10 cellular contexts compared by ENCODE assay signal in genomic region chr4:11367371-11367770, GRCh38.
DNase-seq lines count a peak whose midpoint lies in the region; ATAC-seq and TF ChIP-seq lines count a peak whose summit lies in the region.
"Had no signal": no experiment of that assay in that cellular context is flagged by ENCODE, and none has a peak within 500 bp of the region (broad histone marks: within the 10 kb centered on the region; RNA-seq: fewer than 3 reads in every experiment).

No MANE protein-coding gene starts in this region.

- no peaks in the 10 kb centered on the region for H3K36me3 Mint-ChIP-seq in neural progenitor cell
- no peaks in the 10 kb centered on the region for H3K36me3 Mint-ChIP-seq in activated CD4-positive, alpha-beta T cell treated with anti-CD3 and anti-CD28 coated beads for 36 hours (ENCODE audit: low read depth)

- H3K27ac ChIP-seq in neural progenitor cell: no peak overlapping the region
- H3K27ac ChIP-seq: BLaER1 had no signal

- no peak overlapping the region for H3K9ac ChIP-seq in neural progenitor cell
- H3K9ac ChIP-seq: BLaER1 had no signal

- DNase-seq in Daoy (ENCODE audit: low read depth) (peak; percentile 3), NCI-H748 treated with DMSO at 0.1 percent for 48 hours (lab: John Stamatoyannopoulos, UW) (peak; percentile 7), fibroblast of the conjunctiva (ENCODE audit: low read depth) (peak; percentile 8), neural progenitor cell (ENCODE audit: low spot score) (peak; percentile 57), GDM1 (lab: John Stamatoyannopoulos, UW) (no peak)
- no peak for DNase-seq in activated CD4-positive, alpha-beta T cell treated with anti-CD3 and anti-CD28 coated beads for 36 hours
- DNase-seq in activated CD4-positive, CD25-positive, alpha-beta regulatory T cell treated with anti-CD3 and anti-CD28 coated beads, Interleukin-2, amount 50 U/mL, for 72 hours: no peak
- DNase-seq: RPMI8226 had no signal

- no peaks in the 10 kb centered on the region for H4K20me1 ChIP-seq in neural progenitor cell (ENCODE audit: low read depth)
- H4K20me1 ChIP-seq: BLaER1 had no signal

- H3K9me3 Mint-ChIP-seq in neural progenitor cell: peaks cover 6% of the 10 kb centered on the region
- no peaks in the 10 kb centered on the region for H3K9me3 Mint-ChIP-seq in activated CD4-positive, alpha-beta T cell treated with anti-CD3 and anti-CD28 coated beads for 36 hours (ENCODE audit: low read depth)

- intact Hi-C loops in activated CD4-positive, alpha-beta T cell treated with anti-CD3 and anti-CD28 coated beads for 36 hours (cut with DNase I, micrococcal nuclease): no loop called here

- no peak overlapping the region for H3K4me3 ChIP-seq in neural progenitor cell
- H3K4me3 ChIP-seq: BLaER1 had no signal

- no peaks in the 10 kb centered on the region for H3F3A ChIP-seq in neural progenitor cell (ENCODE audit: low read depth)

- CTCF ChIA-PET in activated CD4-positive, alpha-beta T cell treated with anti-CD3 and anti-CD28 coated beads for 36 hours (lab: Charles Lee): no interaction called here

- no peak overlapping the region for H3K4me2 ChIP-seq in neural progenitor cell
- H3K4me2 ChIP-seq: BLaER1 had no signal

- no peaks in the 10 kb centered on the region for H3K9me3 ChIP-seq in neural progenitor cell (ENCODE audit: low read depth)

- H3K79me2 ChIP-seq in neural progenitor cell (ENCODE audit: low read depth): no peaks in the 10 kb centered on the region

- H3K27me3 ChIP-seq in neural progenitor cell: no peaks in the 10 kb centered on the region
- H3K27me3 ChIP-seq: BLaER1 had no signal

- peaks cover 4% of the 10 kb centered on the region for H3K27me3 Mint-ChIP-seq in neural progenitor cell (ENCODE audit: insufficient read depth, low read depth)
- peaks cover 17% of the 10 kb centered on the region for H3K27me3 Mint-ChIP-seq in activated CD4-positive, alpha-beta T cell treated with anti-CD3 and anti-CD28 coated beads for 36 hours

- H3K4me1 Mint-ChIP-seq in neural progenitor cell: no peaks in the 10 kb centered on the region
- no peaks in the 10 kb centered on the region for H3K4me1 Mint-ChIP-seq in activated CD4-positive, alpha-beta T cell treated with anti-CD3 and anti-CD28 coated beads for 36 hours

- POLR2A ChIA-PET in activated CD4-positive, alpha-beta T cell treated with anti-CD3 and anti-CD28 coated beads for 36 hours (lab: Charles Lee): no interaction called here

- H2AFZ ChIP-seq in neural progenitor cell (replicated peaks): no peak overlapping the region

- no peak for ATAC-seq in esophagus mucosa
- no peak for ATAC-seq in activated CD4-positive, alpha-beta T cell treated with anti-CD3 and anti-CD28 coated beads for 36 hours

- H3K27ac Mint-ChIP-seq in neural progenitor cell: no peak overlapping the region
- H3K27ac Mint-ChIP-seq in activated CD4-positive, alpha-beta T cell treated with anti-CD3 and anti-CD28 coated beads for 36 hours: no peak overlapping the region

- no peaks in the 10 kb centered on the region for H3K36me3 ChIP-seq in neural progenitor cell
- H3K36me3 ChIP-seq: BLaER1 had no signal

- TF ChIP-seq CTCF in neural progenitor cell (IDR thresholded peaks at IDR 0.05): no peak

- H3K4me3 Mint-ChIP-seq in neural progenitor cell: no peak overlapping the region
- H3K4me3 Mint-ChIP-seq in activated CD4-positive, alpha-beta T cell treated with anti-CD3 and anti-CD28 coated beads for 36 hours: no peak overlapping the region

- H3K4me1 ChIP-seq in neural progenitor cell: peaks cover 8% of the 10 kb centered on the region
- H3K4me1 ChIP-seq: BLaER1 had no signal

Comparison
In these comparisons a context has a peak if more than half of its experiments do, and no peak if none do; other contexts are left out.
1. DNase-seq: peak in Daoy (single experiment), NCI-H748 treated with DMSO at 0.1 percent for 48 hours (single experiment), fibroblast of the conjunctiva (single experiment) and neural progenitor cell (single experiment); none in GDM1 (single experiment), activated CD4-positive, alpha-beta T cell treated with anti-CD3 and anti-CD28 coated beads for 36 hours (single experiment) and activated CD4-positive, CD25-positive, alpha-beta regulatory T cell treated with anti-CD3 and anti-CD28 coated beads, Interleukin-2, amount 50 U/mL, for 72 hours (single experiment).